Comparison of ENCODE assay signal across 19 cellular contexts in genomic region chr12:59459966-59460365, GRCh38.
DNase-seq lines count a peak whose midpoint lies in the region; ATAC-seq and TF ChIP-seq lines count a peak whose summit lies in the region.
"Had no signal": no experiment of that assay in that cellular context is flagged by ENCODE, and none has a peak within 500 bp of the region (broad histone marks: within the 10 kb centered on the region; RNA-seq: fewer than 3 reads in every experiment).

No MANE protein-coding gene starts in this region.

- TF ChIP-seq CTCF in RWPE1 (conservative IDR thresholded peaks at IDR 0.05; ENCODE audit: low read depth) = no peak
- TF ChIP-seq CTCF in fibroblast of lung (conservative IDR thresholded peaks at IDR 0.05 in 1 of 2, IDR thresholded peaks at IDR 0.05 in 1 of 2; ENCODE audit: low read depth in 1 of 2, low read length in 2 of 2) = no peak
- no peak for TF ChIP-seq CTCF in omental fat pad (IDR thresholded peaks at IDR 0.05)

- no peak overlapping the region for H3K4me3 ChIP-seq in fibroblast of lung (replicated peaks in 1 of 4; ENCODE audit: control extremely low read depth in 1 of 4, insufficient read depth in 1 of 4, low read depth in 3 of 4, low read length in 4 of 4)
- H3K4me3 ChIP-seq: mucosa of descending colon, upper lobe of left lung had no signal

- H4K20me1 ChIP-seq in fibroblast of lung (ENCODE audit: control insufficient read depth, extremely low read depth, insufficient read depth, low read length) = no peaks in the 10 kb centered on the region

- POLR2A ChIA-PET in RWPE1 (lab: Yijun Ruan, JAX; ENCODE audit: low non-redundant PET) = no interaction called here

- no peaks in the 10 kb centered on the region for H3K79me2 ChIP-seq in fibroblast of lung (ENCODE audit: control insufficient read depth, insufficient read depth, low read length)

- DNase-seq in ELR (ENCODE audit: low read depth) (peak; percentile 54), RWPE1 (ENCODE audit: low spot score) (peak; percentile 22), fibroblast of lung (ENCODE audit: low read depth in 2 of 2) (peak; percentile 21 to 65), omental fat pad (ENCODE audit: low spot score) (no peak), HT-29 (ENCODE audit: low spot score) (no peak), HUDEP-2 (lab: John Stamatoyannopoulos, UW; ENCODE audit: unreplicated experiment in 76 of 76) (no peak)
- DNase-seq: activated CD4-positive, alpha-beta T cell treated with anti-CD3 and anti-CD28 coated beads for 36 hours; activated naive CD8-positive, alpha-beta T cell treated with anti-CD3 and anti-CD28 coated beads, Interleukin-2, amount 10 ng/mL, durations not matched to agents 7 days and 5 days; activated T-cell treated with anti-CD3 and anti-CD28 coated beads, Interleukin-2, amount 50 U/mL, for 24 hours; cortex of kidney; mucosa of descending colon; NCI-H187; NCI-H526; retina; stimulated activated CD4-positive, alpha-beta T cell treated with anti-CD3 and anti-CD28 coated beads, Interleukin-1b, Interleukin-23, amount 100 ng/mL, for 48 hours; upper lobe of left lung had no signal

- H2AFZ ChIP-seq in fibroblast of lung (ENCODE audit: low read length) = peak overlapping the region; percentile 68

- no peaks in the 10 kb centered on the region for H3K9me3 ChIP-seq in fibroblast of lung (ENCODE audit: control insufficient read depth, insufficient read depth, low read depth, low read length)
- H3K9me3 ChIP-seq: mucosa of descending colon, upper lobe of left lung had no signal

- no peaks in the 10 kb centered on the region for H3K36me3 ChIP-seq in fibroblast of lung (ENCODE audit: control insufficient read depth, insufficient read depth, low read length)
- H3K36me3 ChIP-seq: upper lobe of left lung had no signal

- CTCF ChIA-PET in RWPE1 (lab: Yijun Ruan, JAX) = no interaction called here

- H3K9ac ChIP-seq in fibroblast of lung (ENCODE audit: insufficient read depth, low read length) = no peak overlapping the region
- H3K9ac ChIP-seq: KMS-11 had no signal

- H3K27ac ChIP-seq in RWPE1 (no peak overlapping the region), fibroblast of lung (ENCODE audit: insufficient read depth, low read length) (no peak overlapping the region)
- H3K27ac ChIP-seq: KMS-11, upper lobe of left lung had no signal

- H3K27me3 ChIP-seq in fibroblast of lung (ENCODE audit: control insufficient read depth, insufficient read depth, low read length) = no peaks in the 10 kb centered on the region
- H3K27me3 ChIP-seq: upper lobe of left lung had no signal

- H3K4me1 ChIP-seq in fibroblast of lung (ENCODE audit: control insufficient read depth, extremely low read depth, insufficient read depth, low read length) = peaks cover 3% of the 10 kb centered on the region
- H3K4me1 ChIP-seq: upper lobe of left lung had no signal

- H3K4me2 ChIP-seq in fibroblast of lung (ENCODE audit: extremely low read depth, insufficient read depth, low read length) = peak overlapping the region; percentile 84
- H3K4me2 ChIP-seq: KMS-11 had no signal

- ATAC-seq in omental fat pad (ENCODE audit: low FRiP score) = peak; percentile 71
- ATAC-seq in HG02610 (IDR thresholded peaks at IDR 0.05; ENCODE audit: unreplicated experiment) = no peak
- no peak for ATAC-seq in HG02870 (IDR thresholded peaks at IDR 0.05; ENCODE audit: unreplicated experiment)
- ATAC-seq: activated CD4-positive, alpha-beta T cell treated with anti-CD3 and anti-CD28 coated beads for 36 hours; mucosa of descending colon had no signal

Comparison
In these comparisons a context has a peak if more than half of its experiments do, and no peak if none do; other contexts are left out.
1. DNase-seq: peak in ELR (single experiment), RWPE1 (single experiment) and fibroblast of lung (2 of 2); none in omental fat pad (single experiment), HT-29 (single experiment) and HUDEP-2 (0 of 76).